25 cellular contexts compared by ENCODE assay signal in the genomic region with DNA sequence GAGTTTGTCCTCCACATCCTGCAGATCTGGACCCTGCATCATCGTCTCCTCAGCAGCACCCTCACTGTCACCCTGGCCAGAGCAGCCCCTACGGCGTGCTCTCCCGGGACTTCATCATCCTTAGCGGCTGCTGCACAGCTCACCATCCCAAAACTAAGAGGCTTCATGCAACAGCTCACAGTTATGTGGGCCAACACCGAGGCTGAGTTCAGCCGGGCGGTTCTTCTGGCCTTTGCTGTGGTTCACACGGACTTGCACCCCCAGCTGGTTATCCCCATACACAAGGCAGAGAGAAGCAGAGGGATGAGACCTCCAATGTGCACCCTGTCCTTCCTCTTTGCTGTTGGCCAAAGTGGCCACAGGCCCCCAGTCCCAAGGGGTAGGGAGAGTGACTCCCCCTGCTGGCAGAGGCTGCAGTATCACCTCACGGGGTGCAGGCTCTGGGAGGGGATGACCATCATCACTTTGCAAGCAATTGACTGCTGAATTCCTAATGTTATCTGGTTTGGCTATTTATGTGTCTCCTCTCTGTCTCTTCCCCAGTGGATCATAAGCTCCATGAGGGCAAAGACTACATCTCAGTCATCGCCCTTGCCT.
DNase-seq lines count a peak whose midpoint lies in the region; ATAC-seq and TF ChIP-seq lines count a peak whose summit lies in the region.
"Had no signal": no experiment of that assay in that cellular context is flagged by ENCODE, and none has a peak within 500 bp of the region (broad histone marks: within the 10 kb centered on the region; RNA-seq: fewer than 3 reads in every experiment).

No MANE protein-coding gene starts in this region.

- intact Hi-C loops in left ventricle myocardium superior (cut with micrococcal nuclease): no loop called here
- intact Hi-C loops in mucosa of descending colon (cut with DNase I, micrococcal nuclease): no loop called here

- H3K27me3 ChIP-seq in right atrium auricular region (no peaks in the 10 kb centered on the region), endodermal cell (ENCODE audit: control insufficient read depth, insufficient read depth, low read length, poor library complexity, severe bottlenecking) (no peaks in the 10 kb centered on the region)
- H3K27me3 ChIP-seq: BLaER1, cardiac muscle cell, upper lobe of left lung had no signal

- ATAC-seq in left ventricle myocardium superior (no peak), GM21619 (IDR thresholded peaks at IDR 0.05; ENCODE audit: unreplicated experiment) (no peak), HG03139 (IDR thresholded peaks at IDR 0.05; ENCODE audit: unreplicated experiment) (no peak), mucosa of descending colon (no peak)
- ATAC-seq: activated T-cell treated with anti-CD3 and anti-CD28 coated beads, Interleukin-2, amount 50 U/mL, for 72 hours; SK-N-SH treated with all-trans-retinoic acid at 6 μM for 48 hours had no signal

- H3K36me3 ChIP-seq in right atrium auricular region (no peaks in the 10 kb centered on the region), endodermal cell (ENCODE audit: control insufficient read depth, insufficient read depth, low read length) (no peaks in the 10 kb centered on the region), mucosa of descending colon (ENCODE audit: low read depth) (no peaks in the 10 kb centered on the region)
- H3K36me3 ChIP-seq: BLaER1, cardiac muscle cell, upper lobe of left lung had no signal

- DNase-seq in left ventricle myocardium superior (peak; percentile 5), right atrium auricular region (ENCODE audit: low spot score) (no peak), MV-4-11 (lab: John Stamatoyannopoulos, UW) (peak; percentile 31), endodermal cell (no peak), NCI-H2171 (lab: John Stamatoyannopoulos, UW) (no peak), mucosa of descending colon (no peak)
- DNase-seq: activated CD4-positive, alpha-beta T cell treated with anti-CD3 and anti-CD28 coated beads, Interleukin-2, amount 10 ng/mL, durations not matched to agents 24 days and 14 days; activated T-cell treated with anti-CD3 and anti-CD28 coated beads, Interleukin-2, amount 50 U/mL, for 72 hours; DMS79; HCEC 1CT; islet precursor cell; NCI-H146; NCI-H2171 treated with DMSO at 0.1 percent for 48 hours; NCI-H524; NK-92 treated with Interleukin-12 subunit alpha and Interleukin-12 subunit beta, amount 100 ng/mL, for 24 hours; stimulated activated CD8-positive, alpha-beta memory T cell treated with anti-CD3 and anti-CD28 coated beads, Interleukin-4, amount 100 ng/mL, for 48 hours; T-helper 2 cell had no signal

- H3K27me3 Mint-ChIP-seq in endodermal cell (ENCODE audit: insufficient read depth): no peaks in the 10 kb centered on the region
- H3K27me3 Mint-ChIP-seq: activated CD4-positive, alpha-beta T cell treated with anti-CD3 and anti-CD28 coated beads, Interleukin-2, amount 10 ng/mL, durations not matched to agents 24 days and 14 days; activated naive CD4-positive, alpha-beta T cell treated with anti-CD3 and anti-CD28 coated beads, Interleukin-2, amount 50 U/mL, for 24 hours; IgD-negative memory B cell had no signal

- H3K4me1 Mint-ChIP-seq in endodermal cell: no peaks in the 10 kb centered on the region
- H3K4me1 Mint-ChIP-seq: activated CD4-positive, alpha-beta T cell treated with anti-CD3 and anti-CD28 coated beads, Interleukin-2, amount 10 ng/mL, durations not matched to agents 24 days and 14 days; activated naive CD4-positive, alpha-beta T cell treated with anti-CD3 and anti-CD28 coated beads, Interleukin-2, amount 50 U/mL, for 24 hours had no signal

- H3K9me3 ChIP-seq in right atrium auricular region (peaks cover 0 to 7% of the 10 kb centered on the region in 2 donors), endodermal cell (ENCODE audit: control insufficient read depth, low read length) (no peaks in the 10 kb centered on the region), mucosa of descending colon (peaks cover 5% of the 10 kb centered on the region)

- TF ChIP-seq CTCF in right atrium auricular region (IDR thresholded peaks at IDR 0.05): no peak
- peak; percentile 44 for TF ChIP-seq CTCF in endodermal cell (conservative IDR thresholded peaks at IDR 0.05)
- no peak for TF ChIP-seq CTCF in mucosa of descending colon (IDR thresholded peaks at IDR 0.05)

- H3K4me3 ChIP-seq in right atrium auricular region (no peak overlapping the region), endodermal cell (ENCODE audit: low read length) (no peak overlapping the region), mucosa of descending colon (no peak overlapping the region)
- H3K4me3 ChIP-seq: BLaER1, cardiac muscle cell, upper lobe of left lung had no signal

- H3K4me1 ChIP-seq in right atrium auricular region (no peaks in the 10 kb centered on the region), endodermal cell (ENCODE audit: control insufficient read depth, insufficient read depth, low read length) (no peaks in the 10 kb centered on the region), mucosa of descending colon (ENCODE audit: low read depth) (no peaks in the 10 kb centered on the region)
- H3K4me1 ChIP-seq: BLaER1 had no signal

- no peak overlapping the region for H3K27ac Mint-ChIP-seq in endodermal cell
- H3K27ac Mint-ChIP-seq: activated CD4-positive, alpha-beta T cell treated with anti-CD3 and anti-CD28 coated beads, Interleukin-2, amount 10 ng/mL, durations not matched to agents 24 days and 14 days; activated naive CD4-positive, alpha-beta T cell treated with anti-CD3 and anti-CD28 coated beads, Interleukin-2, amount 50 U/mL, for 24 hours; activated T-cell treated with anti-CD3 and anti-CD28 coated beads, Interleukin-2, amount 50 U/mL, for 72 hours had no signal

- no peak overlapping the region for H3K4me3 Mint-ChIP-seq in endodermal cell
- H3K4me3 Mint-ChIP-seq: activated CD4-positive, alpha-beta T cell treated with anti-CD3 and anti-CD28 coated beads, Interleukin-2, amount 10 ng/mL, durations not matched to agents 24 days and 14 days; activated naive CD4-positive, alpha-beta T cell treated with anti-CD3 and anti-CD28 coated beads, Interleukin-2, amount 50 U/mL, for 24 hours; activated T-cell treated with anti-CD3 and anti-CD28 coated beads, Interleukin-2, amount 50 U/mL, for 72 hours; IgD-negative memory B cell had no signal

- H3K9me3 Mint-ChIP-seq in endodermal cell: peaks cover 11% of the 10 kb centered on the region
- H3K9me3 Mint-ChIP-seq: activated CD4-positive, alpha-beta T cell treated with anti-CD3 and anti-CD28 coated beads, Interleukin-2, amount 10 ng/mL, durations not matched to agents 24 days and 14 days had no signal

- 97 to 98% methylated on average over 8 to 11 of the region's 11 CpGs for WGBS in endodermal cell (ENCODE audit: insufficient coverage in 1 of 2, insufficient read length in 1 of 2), 2 experiments

- no peaks in the 10 kb centered on the region for H3K36me3 Mint-ChIP-seq in endodermal cell (ENCODE audit: low read depth)

- H3K27ac ChIP-seq in right atrium auricular region: no peak overlapping the region
- no peak overlapping the region for H3K27ac ChIP-seq in endodermal cell (ENCODE audit: low read depth, low read length)
- H3K27ac ChIP-seq: BLaER1, cardiac muscle cell, upper lobe of left lung had no signal

- no peak overlapping the region for H3K9ac ChIP-seq in endodermal cell (ENCODE audit: extremely low read depth, low read length, poor library complexity, severe bottlenecking)
- H3K9ac ChIP-seq: BLaER1 had no signal

Comparison
In these comparisons a context has a peak if more than half of its experiments do, and no peak if none do; other contexts are left out.
1. DNase-seq: peak in left ventricle myocardium superior (single experiment) and MV-4-11 (single experiment); none in right atrium auricular region (single experiment), endodermal cell (single experiment), NCI-H2171 (single experiment) and mucosa of descending colon (0 of 3).